In the genomic region with DNA sequence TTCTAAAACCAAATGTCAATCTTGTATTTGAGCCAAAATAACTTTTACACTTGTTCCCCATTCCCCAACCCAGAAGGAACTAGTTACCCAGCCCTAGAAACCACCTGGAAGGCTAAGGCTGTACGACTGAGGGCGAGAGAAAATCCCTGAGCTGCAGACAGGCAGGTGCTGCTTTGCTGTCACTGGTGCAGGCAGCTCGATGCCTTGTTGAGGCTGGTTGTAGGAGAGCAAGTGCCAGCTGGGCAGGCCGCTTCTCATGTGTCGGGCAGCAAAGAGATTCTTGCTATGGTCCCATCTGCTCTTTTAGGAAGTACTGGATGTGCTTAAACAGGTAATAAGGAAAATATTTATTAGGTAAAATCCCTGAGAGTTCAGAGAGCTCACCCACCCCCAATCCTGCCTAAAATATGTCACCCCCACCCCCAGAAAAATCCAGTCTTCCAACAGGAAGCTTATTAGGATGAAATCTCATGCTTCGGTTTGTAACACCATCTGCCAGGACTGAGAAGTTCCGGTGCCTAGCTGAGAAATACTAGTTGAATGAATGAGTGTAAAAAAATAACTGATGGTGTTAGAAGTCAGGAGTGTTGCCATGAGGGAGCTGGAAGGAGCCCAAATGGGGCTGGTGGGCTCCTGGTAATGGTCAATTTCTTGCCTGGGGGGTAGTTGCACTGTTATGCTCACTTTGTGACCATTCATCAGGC, we compare ENCODE assay signal across 10 cellular contexts.
DNase-seq lines count a peak whose midpoint lies in the region; ATAC-seq and TF ChIP-seq lines count a peak whose summit lies in the region.
"Had no signal": no experiment of that assay in that cellular context is flagged by ENCODE, and none has a peak within 500 bp of the region (broad histone marks: within the 10 kb centered on the region; RNA-seq: fewer than 3 reads in every experiment).

No MANE protein-coding gene starts in this region.

- H3K9me2 ChIP-seq in DOHH2 (replicated peaks; ENCODE audit: control insufficient read depth, low read length): no peaks in the 10 kb centered on the region

- ATAC-seq in GM21825 (IDR thresholded peaks at IDR 0.05; ENCODE audit: unreplicated experiment) (peak; percentile 7), GM18858 (IDR thresholded peaks at IDR 0.05; ENCODE audit: unreplicated experiment) (no peak), GM21717 (IDR thresholded peaks at IDR 0.05; ENCODE audit: unreplicated experiment) (no peak)
- ATAC-seq in natural killer cell treated with Interleukin-12 subunit alpha and Interleukin-12 subunit beta and Interleukin-15 and Interleukin-18, amount 100 ng/mL, for 72 hours: no peak

- no peaks in the 10 kb centered on the region for H3K9me3 Mint-ChIP-seq in natural killer cell treated with Interleukin-12 subunit alpha and Interleukin-12 subunit beta and Interleukin-15 and Interleukin-18, amount 100 ng/mL, for 72 hours

- H3K27ac ChIP-seq in DOHH2 (ENCODE audit: low read depth, low read length) (no peak overlapping the region), WERI-Rb-1 (peak overlapping the region; percentile 29; the same call in 1 of the 2 replicates)

- peaks cover 5% of the 10 kb centered on the region in 2 donors for H3K27me3 Mint-ChIP-seq in natural killer cell treated with Interleukin-12 subunit alpha and Interleukin-12 subunit beta and Interleukin-15 and Interleukin-18, amount 100 ng/mL, for 72 hours

- H3K4me3 Mint-ChIP-seq in natural killer cell treated with Interleukin-12 subunit alpha and Interleukin-12 subunit beta and Interleukin-15 and Interleukin-18, amount 100 ng/mL, for 72 hours: peak overlapping the region; percentile 66

- peaks cover 12% of the 10 kb centered on the region; the same call in 1 of the 2 replicates for H3F3A ChIP-seq in DOHH2 (ENCODE audit: control insufficient read depth, insufficient read depth)

- no peaks in the 10 kb centered on the region for H3K36me3 Mint-ChIP-seq in natural killer cell treated with Interleukin-12 subunit alpha and Interleukin-12 subunit beta and Interleukin-15 and Interleukin-18, amount 100 ng/mL, for 72 hours

- H3K27me3 ChIP-seq in DOHH2 (ENCODE audit: control insufficient read depth, low read length) (no peaks in the 10 kb centered on the region), WERI-Rb-1 (ENCODE audit: insufficient read depth, low read depth, severe bottlenecking) (no peaks in the 10 kb centered on the region)

- H3K4me1 Mint-ChIP-seq in natural killer cell treated with Interleukin-12 subunit alpha and Interleukin-12 subunit beta and Interleukin-15 and Interleukin-18, amount 100 ng/mL, for 72 hours (ENCODE audit: low read depth in 2 of 2): peaks cover 56 to 73% of the 10 kb centered on the region in 2 donors

- H3K36me3 ChIP-seq in DOHH2 (ENCODE audit: control insufficient read depth, low read length) (peaks cover 30% of the 10 kb centered on the region), WERI-Rb-1 (peaks cover 9% of the 10 kb centered on the region)

- peak overlapping the region; percentile 52 to 54 for H3K27ac Mint-ChIP-seq in natural killer cell treated with Interleukin-12 subunit alpha and Interleukin-12 subunit beta and Interleukin-15 and Interleukin-18, amount 100 ng/mL, for 72 hours

- no peak for TF ChIP-seq CTCF in DOHH2 (IDR thresholded peaks at IDR 0.05; ENCODE audit: low read depth, low read length, poor library complexity, severe bottlenecking)
- TF ChIP-seq CTCF in WERI-Rb-1 (IDR thresholded peaks at IDR 0.05; ENCODE audit: low read depth, low read length): no peak

- no peaks in the 10 kb centered on the region; the same call in 1 of the 2 replicates for H4K20me1 ChIP-seq in DOHH2 (ENCODE audit: control insufficient read depth, insufficient read depth, low read depth, low read length)

- 0 out of 2 replicates have a peak overlapping the region, but pooled peaks have one; percentile 15 for H3K4me3 ChIP-seq in DOHH2 (ENCODE audit: low read length)
- H3K4me3 ChIP-seq in WERI-Rb-1 (ENCODE audit: low read depth, low read length): no peak overlapping the region

- H3K4me1 ChIP-seq in DOHH2 (ENCODE audit: control insufficient read depth, low read length): peaks cover 37% of the 10 kb centered on the region

- H3K9me3 ChIP-seq in DOHH2 (ENCODE audit: control insufficient read depth, insufficient read depth, low read length) (no peaks in the 10 kb centered on the region), WERI-Rb-1 (ENCODE audit: severe bottlenecking) (no peaks in the 10 kb centered on the region)

- H3K4me2 ChIP-seq in DOHH2 (ENCODE audit: low read length): peak overlapping the region; percentile 43

- DNase-seq in WERI-Rb-1 (peak; percentile 36), NCI-H2227 treated with DMSO at 0.1 percent for 48 hours (lab: John Stamatoyannopoulos, UW) (no peak), 8988T (no peak)
- no peak for DNase-seq in natural killer cell treated with Interleukin-12 subunit alpha and Interleukin-12 subunit beta and Interleukin-15 and Interleukin-18, amount 100 ng/mL, for 72 hours (ENCODE audit: low spot score)
- DNase-seq: amniotic stem cell; stimulated activated CD4-positive, alpha-beta T cell treated with anti-CD3 and anti-CD28 coated beads, Interleukin-2, amount 100 ng/mL, for 48 hours had no signal

- no peaks in the 10 kb centered on the region for H3K79me2 ChIP-seq in DOHH2 (ENCODE audit: control insufficient read depth, low read length)
